8 cellular contexts compared by ENCODE assay signal in the genomic region with DNA sequence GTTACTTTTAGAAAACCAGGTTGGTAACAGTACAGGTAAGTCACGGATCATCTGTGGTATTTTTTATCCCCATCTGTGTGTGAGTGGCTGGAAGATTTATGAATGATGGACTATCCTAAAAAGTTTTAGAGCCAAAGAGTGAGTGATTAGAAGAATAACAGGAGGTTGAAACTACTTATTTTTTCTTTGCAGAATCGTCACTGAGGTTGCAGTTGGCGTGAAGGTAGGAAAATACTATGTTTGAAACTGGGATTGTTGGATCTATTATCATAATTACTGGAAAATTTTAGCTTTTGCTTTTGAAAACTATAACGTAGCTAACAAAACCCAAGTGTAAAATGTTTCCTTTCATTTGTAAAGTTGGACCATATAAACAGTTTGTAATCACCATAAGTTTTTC. TPM values are rescaled to one million over a fixed set of nuclear protein-coding genes. Genes with fewer than 3 reads are reported as not detected.
A peak's percentile ranks its signal among the peaks of the same experiment; 100 is the strongest.
DNase-seq lines count a peak whose midpoint lies in the region; ATAC-seq and TF ChIP-seq lines count a peak whose summit lies in the region.

No MANE protein-coding gene starts in this region.

- intact Hi-C loops in colonic mucosa (cut with DNase I) = no loop called here

- no peaks in the 10 kb centered on the region for H3K4me1 ChIP-seq in colonic mucosa

- POLR2A ChIA-PET in BJ (lab: Charles Lee) = no interaction called here

- H3K4me1 Mint-ChIP-seq in natural killer cell treated with Interleukin-12 subunit alpha and Interleukin-12 subunit beta and Interleukin-15 and Interleukin-18, amount 100 ng/mL, for 72 hours (ENCODE audit: low read depth in 2 of 2) = peaks cover 25 to 39% of the 10 kb centered on the region in 2 donors

- no peaks in the 10 kb centered on the region for H3K9me3 ChIP-seq in colonic mucosa

- DNase-seq in BJ (ENCODE audit: low read depth) (no peak), LNCaP clone FGC (ENCODE audit: low read depth) (no peak), colonic mucosa (no peak), ecto neural progenitor cell (ENCODE audit: low spot score) (no peak), GOT3 (lab: John Stamatoyannopoulos, UW) (no peak), hypothalamus (lab: John Stamatoyannopoulos, UW) (no peak), middle frontal gyrus (ENCODE audit: extremely low spot score, low spot score) (no peak)
- DNase-seq in natural killer cell treated with Interleukin-12 subunit alpha and Interleukin-12 subunit beta and Interleukin-15 and Interleukin-18, amount 100 ng/mL, for 72 hours (ENCODE audit: low spot score) = no peak

- no peaks in the 10 kb centered on the region for H3K27me3 Mint-ChIP-seq in natural killer cell treated with Interleukin-12 subunit alpha and Interleukin-12 subunit beta and Interleukin-15 and Interleukin-18, amount 100 ng/mL, for 72 hours

- peak overlapping the region; percentile 83 for H3K27ac ChIP-seq in colonic mucosa

- CTCF ChIA-PET in BJ (lab: Yijun Ruan, JAX) = interaction anchor here (1.0 kb wide), 1 partner anchor 14 kb away, joined by 3 read pairs; no protein-coding TSS in a partner anchor

- H3K36me3 ChIP-seq in BJ (ENCODE audit: control insufficient read depth, insufficient read depth, low read length) (peaks cover 2% of the 10 kb centered on the region; the same call in 1 of the 2 replicates), colonic mucosa (no peaks in the 10 kb centered on the region)

- H3K9me3 Mint-ChIP-seq in natural killer cell treated with Interleukin-12 subunit alpha and Interleukin-12 subunit beta and Interleukin-15 and Interleukin-18, amount 100 ng/mL, for 72 hours = no peaks in the 10 kb centered on the region

- ATAC-seq in natural killer cell treated with Interleukin-12 subunit alpha and Interleukin-12 subunit beta and Interleukin-15 and Interleukin-18, amount 100 ng/mL, for 72 hours = no peak

- TF ChIP-seq CTCF in BJ (IDR thresholded peaks at IDR 0.05; ENCODE audit: insufficient read depth, low read depth, low read length) (no peak), LNCaP clone FGC (IDR thresholded peaks at IDR 0.05; ENCODE audit: control insufficient read depth, extremely low read depth, insufficient read depth) (no peak), colonic mucosa (IDR thresholded peaks at IDR 0.05) (no peak)

- peak overlapping the region; percentile 81 to 85 for H3K27ac Mint-ChIP-seq in natural killer cell treated with Interleukin-12 subunit alpha and Interleukin-12 subunit beta and Interleukin-15 and Interleukin-18, amount 100 ng/mL, for 72 hours

- H3K27me3 ChIP-seq in BJ (ENCODE audit: control insufficient read depth, insufficient read depth, low read length) (no peaks in the 10 kb centered on the region), colonic mucosa (no peaks in the 10 kb centered on the region)

- H3K9ac ChIP-seq in colonic mucosa (ENCODE audit: low read depth in 2 of 2, low read length in 2 of 2) = peak overlapping the region in 1 of 2 donors; percentile 91

- H3K36me3 Mint-ChIP-seq in natural killer cell treated with Interleukin-12 subunit alpha and Interleukin-12 subunit beta and Interleukin-15 and Interleukin-18, amount 100 ng/mL, for 72 hours = peaks cover 15% of the 10 kb centered on the region

- H3K4me3 ChIP-seq in BJ (ENCODE audit: low read depth, low read length) (peak overlapping the region; percentile 85), LNCaP clone FGC (ENCODE audit: low read depth, low read length) (peak overlapping the region; percentile 96), colonic mucosa (no peak overlapping the region)

- peak overlapping the region; percentile 100 for H3K4me3 Mint-ChIP-seq in natural killer cell treated with Interleukin-12 subunit alpha and Interleukin-12 subunit beta and Interleukin-15 and Interleukin-18, amount 100 ng/mL, for 72 hours

RNA-seq across cellular contexts. Expression of gene PTBP2, which starts 1.8 kb away (rescaled TPM):
- 5.7 and 9.5 TPM in 2 replicates for polyA plus RNA-seq in BJ (2011; rRNA removed)
- polyA minus RNA-seq in BJ (2011; rRNA and poly(A)+ RNA removed) = 13.6 and 17.2 TPM in 2 replicates
- total RNA-seq in colonic mucosa = 10 to 100 TPM in 1 of 2 donors, 1 to 10 TPM in 1; 9.1 to 17.0 TPM
- total RNA-seq in natural killer cell treated with Interleukin-12 subunit alpha and Interleukin-12 subunit beta and Interleukin-15 and Interleukin-18, amount 100 ng/mL, for 72 hours = 10 to 100 TPM; 12.5 to 27.3 TPM
